Comparison of ENCODE assay signal across 2 cellular contexts in the genomic region with DNA sequence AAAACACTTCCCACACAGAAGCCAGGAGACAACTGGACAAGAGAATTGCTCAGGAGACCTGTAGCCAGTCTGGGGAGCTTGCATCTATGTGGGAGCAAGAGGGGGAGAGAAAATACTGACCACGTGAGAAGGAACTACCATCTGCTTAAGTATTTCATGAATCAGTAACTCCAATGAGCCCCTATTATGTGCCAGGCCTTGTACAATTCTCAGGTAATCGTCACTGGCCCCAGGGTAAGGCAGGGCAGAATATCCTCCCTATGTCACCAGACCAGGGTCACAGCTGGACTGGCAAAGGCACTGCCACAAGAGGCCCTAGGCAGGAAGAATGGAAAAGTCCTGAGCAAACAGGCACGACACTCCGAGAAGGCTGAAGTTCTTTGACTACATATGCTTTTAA.
TF ChIP-seq lines count a peak whose summit lies in the region.

No MANE protein-coding gene starts in this region.

TF ChIP-seq in IMR-90, 13 proteins besides CTCF, POLR2A, EP300 and RAD21:
- TF ChIP-seq, protein P1, sequence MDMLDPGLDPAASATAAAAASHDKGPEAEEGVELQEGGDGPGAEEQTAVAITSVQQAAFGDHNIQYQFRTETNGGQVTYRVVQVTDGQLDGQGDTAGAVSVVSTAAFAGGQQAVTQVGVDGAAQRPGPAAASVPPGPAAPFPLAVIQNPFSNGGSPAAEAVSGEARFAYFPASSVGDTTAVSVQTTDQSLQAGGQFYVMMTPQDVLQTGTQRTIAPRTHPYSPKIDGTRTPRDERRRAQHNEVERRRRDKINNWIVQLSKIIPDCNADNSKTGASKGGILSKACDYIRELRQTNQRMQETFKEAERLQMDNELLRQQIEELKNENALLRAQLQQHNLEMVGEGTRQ (IDR thresholded peaks at IDR 0.05; ENCODE audit: low read depth, low read length) = no peak
- no peak for TF ChIP-seq NFE2L2 (IDR thresholded peaks at IDR 0.05; ENCODE audit: low read depth, low read length)
TF ChIP-seq in IMR-90: peak in this region for 0.

TF ChIP-seq in GM12878, 131 proteins besides CTCF, POLR2A, EP300 and RAD21:
- TF ChIP-seq TCF7 (IDR thresholded peaks at IDR 0.05; ENCODE audit: borderline replicate concordance) (no peak), ZBED1 (IDR thresholded peaks at IDR 0.05; ENCODE audit: borderline replicate concordance) (no peak), KDM1A (IDR thresholded peaks at IDR 0.05; ENCODE audit: borderline replicate concordance) (no peak), CREB1 (IDR thresholded peaks at IDR 0.05; ENCODE audit: low read depth) (no peak), BRCA1 (IDR thresholded peaks at IDR 0.05; ENCODE audit: low read depth, low read length) (no peak), BCL11A (IDR thresholded peaks at IDR 0.05; ENCODE audit: low read depth, low read length) (no peak), CHD2 (IDR thresholded peaks at IDR 0.05; ENCODE audit: borderline replicate concordance, low read depth, low read length) (no peak), CEBPB (IDR thresholded peaks at IDR 0.05; ENCODE audit: borderline replicate concordance in 1 of 2, low read depth in 2 of 2, low read length in 2 of 2) (no peak), SIX5 (IDR thresholded peaks at IDR 0.05; ENCODE audit: low read depth, low read length, severe bottlenecking) (no peak), NFYA (IDR thresholded peaks at IDR 0.05; ENCODE audit: borderline replicate concordance, low read depth, low read length) (no peak), STAT3 (IDR thresholded peaks at IDR 0.05; ENCODE audit: low read depth, low read length) (no peak), ASH2L (IDR thresholded peaks at IDR 0.05; ENCODE audit: borderline replicate concordance, low read depth) (no peak), GABPA (IDR thresholded peaks at IDR 0.05; ENCODE audit: low read depth) (no peak)
- TF ChIP-seq, protein P2, sequence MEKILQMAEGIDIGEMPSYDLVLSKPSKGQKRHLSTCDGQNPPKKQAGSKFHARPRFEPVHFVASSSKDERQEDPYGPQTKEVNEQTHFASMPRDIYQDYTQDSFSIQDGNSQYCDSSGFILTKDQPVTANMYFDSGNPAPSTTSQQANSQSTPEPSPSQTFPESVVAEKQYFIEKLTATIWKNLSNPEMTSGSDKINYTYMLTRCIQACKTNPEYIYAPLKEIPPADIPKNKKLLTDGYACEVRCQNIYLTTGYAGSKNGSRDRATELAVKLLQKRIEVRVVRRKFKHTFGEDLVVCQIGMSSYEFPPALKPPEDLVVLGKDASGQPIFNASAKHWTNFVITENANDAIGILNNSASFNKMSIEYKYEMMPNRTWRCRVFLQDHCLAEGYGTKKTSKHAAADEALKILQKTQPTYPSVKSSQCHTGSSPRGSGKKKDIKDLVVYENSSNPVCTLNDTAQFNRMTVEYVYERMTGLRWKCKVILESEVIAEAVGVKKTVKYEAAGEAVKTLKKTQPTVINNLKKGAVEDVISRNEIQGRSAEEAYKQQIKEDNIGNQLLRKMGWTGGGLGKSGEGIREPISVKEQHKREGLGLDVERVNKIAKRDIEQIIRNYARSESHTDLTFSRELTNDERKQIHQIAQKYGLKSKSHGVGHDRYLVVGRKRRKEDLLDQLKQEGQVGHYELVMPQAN (conservative IDR thresholded peaks at IDR 0.05) = no peak
